In genomic region chr2:75637568-75637967, GRCh38 we compare ENCODE assay signal across 21 cellular contexts.
"Had no signal": no experiment of that assay in that cellular context is flagged by ENCODE, and none has a peak within 500 bp of the region (broad histone marks: within the 10 kb centered on the region; RNA-seq: fewer than 3 reads in every experiment).

No MANE protein-coding gene starts in this region.

- H3K36me3 Mint-ChIP-seq: activated naive CD4-positive, alpha-beta T cell treated with anti-CD3 and anti-CD28 coated beads, Interleukin-2, amount 10 ng/mL, durations not matched to agents 7 days and 5 days; memory B cell; naive thymus-derived CD4-positive, alpha-beta T cell had no signal

- H3K36me3 ChIP-seq: pancreas, tibial artery, uterus had no signal

- DNase-seq: activated CD4-positive, alpha-beta T cell treated with anti-CD3 and anti-CD28 coated beads, Interleukin-2, amount 10 ng/mL, durations not matched to agents 7 days and 5 days; activated CD4-positive, CD25-positive, alpha-beta regulatory T cell; activated CD8-positive, alpha-beta memory T cell treated with anti-CD3 and anti-CD28 coated beads, Interleukin-2, amount 50 U/mL, for 4 hours; activated naive CD4-positive, alpha-beta T cell treated with anti-CD3 and anti-CD28 coated beads, Interleukin-2, amount 10 ng/mL, durations not matched to agents 7 days and 5 days; activated naive CD8-positive, alpha-beta T cell treated with anti-CD3 and anti-CD28 coated beads, Interleukin-2, amount 50 U/mL, for 24 hours; activated T-cell treated with anti-CD3 and anti-CD28 coated beads, Interleukin-2, amount 50 U/mL, for 4 hours; anterior cingulate cortex; effector memory CD8-positive, alpha-beta T cell; foreskin fibroblast; naive thymus-derived CD4-positive, alpha-beta T cell; pancreas; stimulated activated CD4-positive, alpha-beta T cell treated with anti-CD3 and anti-CD28 coated beads, Interleukin-12 subunit alpha, Interleukin-12 subunit beta, amount 100 ng/mL, for 4 hours; stimulated activated CD4-positive, alpha-beta T cell treated with anti-CD3 and anti-CD28 coated beads, Interleukin-1b, Interleukin-23, amount 100 ng/mL, for 48 hours; stimulated activated naive CD4-positive, alpha-beta T cell treated with Interleukin-2 at 50 U/mL for 16 hours; SW 1271; tibial artery; uterus had no signal

- H3K9me3 ChIP-seq: pancreas, tibial artery, uterus had no signal

- H3K4me1 ChIP-seq: uterus had no signal

- H3K27ac ChIP-seq: hepatocyte, pancreas, tibial artery, uterus had no signal

- H3K27ac Mint-ChIP-seq: activated CD4-positive, alpha-beta T cell treated with anti-CD3 and anti-CD28 coated beads, Interleukin-2, amount 10 ng/mL, durations not matched to agents 7 days and 5 days; activated naive CD4-positive, alpha-beta T cell treated with anti-CD3 and anti-CD28 coated beads, Interleukin-2, amount 10 ng/mL, durations not matched to agents 7 days and 5 days; activated naive CD8-positive, alpha-beta T cell treated with anti-CD3 and anti-CD28 coated beads, Interleukin-2, amount 50 U/mL, for 24 hours; effector memory CD8-positive, alpha-beta T cell; memory B cell; naive thymus-derived CD4-positive, alpha-beta T cell had no signal

- ATAC-seq: activated naive CD8-positive, alpha-beta T cell treated with anti-CD3 and anti-CD28 coated beads, Interleukin-2, amount 50 U/mL, for 24 hours; activated T-cell treated with anti-CD3 and anti-CD28 coated beads, Interleukin-2, amount 50 U/mL, for 4 hours; effector memory CD8-positive, alpha-beta T cell; naive thymus-derived CD4-positive, alpha-beta T cell; pancreas had no signal

- H3K4me2 ChIP-seq: hepatocyte had no signal

- H3K4me3 Mint-ChIP-seq: activated CD4-positive, alpha-beta T cell treated with anti-CD3 and anti-CD28 coated beads, Interleukin-2, amount 10 ng/mL, durations not matched to agents 7 days and 5 days; activated naive CD4-positive, alpha-beta T cell treated with anti-CD3 and anti-CD28 coated beads, Interleukin-2, amount 10 ng/mL, durations not matched to agents 7 days and 5 days; activated naive CD8-positive, alpha-beta T cell treated with anti-CD3 and anti-CD28 coated beads, Interleukin-2, amount 50 U/mL, for 24 hours; activated T-cell treated with anti-CD3 and anti-CD28 coated beads, Interleukin-2, amount 50 U/mL, for 4 hours; effector memory CD8-positive, alpha-beta T cell; memory B cell; naive thymus-derived CD4-positive, alpha-beta T cell had no signal

- FAIRE-seq: bronchial epithelial cell, pancreas, TTC549 had no signal

- H3K4me1 Mint-ChIP-seq: activated CD4-positive, alpha-beta T cell treated with anti-CD3 and anti-CD28 coated beads, Interleukin-2, amount 10 ng/mL, durations not matched to agents 7 days and 5 days; activated naive CD4-positive, alpha-beta T cell treated with anti-CD3 and anti-CD28 coated beads, Interleukin-2, amount 10 ng/mL, durations not matched to agents 7 days and 5 days; memory B cell had no signal

- H2AFZ ChIP-seq: hepatocyte had no signal

- H3K4me3 ChIP-seq: hepatocyte, pancreas, tibial artery, uterus had no signal

- H3K79me2 ChIP-seq: hepatocyte had no signal

- H3K9me3 Mint-ChIP-seq: activated CD4-positive, alpha-beta T cell treated with anti-CD3 and anti-CD28 coated beads, Interleukin-2, amount 10 ng/mL, durations not matched to agents 7 days and 5 days; activated naive CD4-positive, alpha-beta T cell treated with anti-CD3 and anti-CD28 coated beads, Interleukin-2, amount 10 ng/mL, durations not matched to agents 7 days and 5 days; activated naive CD8-positive, alpha-beta T cell treated with anti-CD3 and anti-CD28 coated beads, Interleukin-2, amount 50 U/mL, for 24 hours; activated T-cell treated with anti-CD3 and anti-CD28 coated beads, Interleukin-2, amount 50 U/mL, for 4 hours; effector memory CD8-positive, alpha-beta T cell; memory B cell; naive thymus-derived CD4-positive, alpha-beta T cell had no signal

- H3K27me3 ChIP-seq: hepatocyte, pancreas, uterus had no signal
